In the genomic region with DNA sequence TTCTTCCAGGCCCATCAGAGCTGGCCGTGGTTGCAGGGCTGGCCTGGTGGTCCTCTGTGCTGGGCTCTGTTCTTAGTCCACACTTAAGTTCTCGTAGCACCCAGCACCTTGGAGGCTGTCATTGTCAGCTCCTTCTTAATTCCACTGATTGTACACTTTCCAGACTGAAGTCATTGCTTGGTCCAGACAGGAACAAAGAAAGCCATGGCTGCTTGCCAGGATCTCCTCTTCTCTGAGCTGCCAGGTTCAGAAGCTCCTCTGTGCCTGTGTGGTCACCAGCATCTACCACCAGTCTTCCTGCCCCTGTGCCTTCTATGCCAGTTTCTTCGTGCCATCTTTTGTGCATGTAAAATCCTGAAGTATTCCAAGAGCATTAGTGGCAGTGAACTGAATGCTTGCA, we compare ENCODE assay signal across 25 cellular contexts. TPM values are rescaled to one million over a fixed set of nuclear protein-coding genes. Genes with fewer than 3 reads are reported as not detected.
DNase-seq lines count a peak whose midpoint lies in the region; ATAC-seq, FAIRE-seq and TF ChIP-seq lines count a peak whose summit lies in the region.
"Had no signal": no experiment of that assay in that cellular context is flagged by ENCODE, and none has a peak within 500 bp of the region (broad histone marks: within the 10 kb centered on the region; RNA-seq: fewer than 3 reads in every experiment).

No MANE protein-coding gene starts in this region.

- intact Hi-C loops in heart left ventricle (cut with DNase I): no loop called here

- FAIRE-seq in bronchial epithelial cell (lab: Jason Lieb, UNC): no peak
- FAIRE-seq: GM12892 had no signal

- H3K4me1 ChIP-seq in heart left ventricle (peaks cover 0 to 35% (median 16%) of the 10 kb centered on the region in 12 donors), right atrium auricular region (peaks cover 0 to 31% of the 10 kb centered on the region in 2 donors)

- TF ChIP-seq CTCF in heart left ventricle (IDR thresholded peaks at IDR 0.05) (no peak), right atrium auricular region (IDR thresholded peaks at IDR 0.05) (no peak), bronchial epithelial cell (IDR thresholded peaks at IDR 0.05; ENCODE audit: insufficient read depth, low read length, severe bottlenecking) (no peak)

- DNase-seq in heart left ventricle (peak in 3 of 5 donors; percentile 46 to 71 (median 65)), right atrium auricular region (ENCODE audit: low spot score) (no peak), NCI-H2029 (lab: John Stamatoyannopoulos, UW) (peak; percentile 57), bronchial epithelial cell (ENCODE audit: low read depth) (peak; percentile 28), mucosa of gallbladder (ENCODE audit: low spot score) (peak; percentile 79), NCI-H748 treated with DMSO at 0.1 percent for 48 hours (lab: John Stamatoyannopoulos, UW) (no peak), ureter (ENCODE audit: low spot score) (no peak)
- no peak for DNase-seq in stimulated activated CD4-positive, alpha-beta T cell treated with anti-CD3 and anti-CD28 coated beads, Interleukin-12 subunit alpha, Interleukin-12 subunit beta, amount 100 ng/mL, for 4 hours
- DNase-seq: activated naive CD4-positive, alpha-beta T cell treated with anti-CD3 and anti-CD28 coated beads, Interleukin-2, amount 50 U/mL, for 16 hours; central memory CD4-positive, alpha-beta T cell; H9; head of caudate nucleus; NCI-H1105 had no signal

- H3K4me3 ChIP-seq in heart left ventricle: no peak overlapping the region
- H3K4me3 ChIP-seq in right atrium auricular region: no peak overlapping the region
- no peak overlapping the region for H3K4me3 ChIP-seq in bronchial epithelial cell (ENCODE audit: low read depth, low read length)
- H3K4me3 ChIP-seq: dorsolateral prefrontal cortex, smooth muscle cell, vagina had no signal

- TF ChIP-seq POLR2A in heart left ventricle (IDR thresholded peaks at IDR 0.05): no peak

- peak in 2 of 4 donors; percentile 9 to 11 for ATAC-seq in heart left ventricle
- ATAC-seq: natural killer cell treated with Interleukin-12 subunit alpha and Interleukin-12 subunit beta and Interleukin-15 and Interleukin-18, amount 100 ng/mL, for 72 hours; SK-N-SH treated with all-trans-retinoic acid at 6 μM for 48 hours; WTC11 had no signal

- H3K36me3 ChIP-seq in heart left ventricle (no peaks in the 10 kb centered on the region), right atrium auricular region (no peaks in the 10 kb centered on the region), bronchial epithelial cell (ENCODE audit: control insufficient read depth, insufficient read depth, low read length) (no peaks in the 10 kb centered on the region)
- H3K36me3 ChIP-seq: vagina had no signal

- no peaks in the 10 kb centered on the region for H3K9me3 ChIP-seq in heart left ventricle
- no peaks in the 10 kb centered on the region for H3K9me3 ChIP-seq in right atrium auricular region
- H3K9me3 ChIP-seq: vagina had no signal

- peaks cover 0 to 3% (median 0%) of the 10 kb centered on the region in 9 donors for H3K27me3 ChIP-seq in heart left ventricle
- no peaks in the 10 kb centered on the region for H3K27me3 ChIP-seq in right atrium auricular region
- H3K27me3 ChIP-seq in bronchial epithelial cell (ENCODE audit: control insufficient read depth, insufficient read depth, low read length): peaks cover 16% of the 10 kb centered on the region
- H3K27me3 ChIP-seq: vagina had no signal

- WGBS in heart left ventricle, 4 donors: 34 to 42% (median 37%) methylated on average over 3 of the region's 3 CpGs

- no peak overlapping the region for H3K27ac ChIP-seq in heart left ventricle
- H3K27ac ChIP-seq in right atrium auricular region: no peak overlapping the region
- H3K27ac ChIP-seq: dorsolateral prefrontal cortex, vagina had no signal

RNA-seq across cellular contexts. Expression of a gene that starts 39.5 kb away (rescaled TPM):
- total RNA-seq in heart left ventricle (100 to 1,000 TPM in 1 of 9 donors, 10 to 100 TPM in 8; 41.7 to 128 (median 66.6) TPM), right atrium auricular region (100 to 1,000 TPM in 1 of 2 donors, 10 to 100 TPM in 1; 83.3 to 180 TPM), bronchial epithelial cell (19.0 and 26.9 TPM in 2 replicates), mucosa of gallbladder (69.3 TPM), ureter (58.2 TPM)
- polyA plus RNA-seq in heart left ventricle: 10 to 100 TPM; 23.9 to 29.5 TPM

RNA-seq across cellular contexts. Expression of a gene that starts 51.8 kb away (rescaled TPM):
- total RNA-seq in heart left ventricle (under 1 TPM in 5 of 9 donors, not detected in 4; 0.07 to 0.23 (median 0.09) TPM), right atrium auricular region (under 1 TPM in 1 of 2 donors, not detected in 1; 0.15 TPM), bronchial epithelial cell (not detected in 2 replicates), mucosa of gallbladder (0.17 TPM), ureter (0.18 TPM)
- polyA plus RNA-seq in heart left ventricle: under 1 TPM in 1 of 2 donors, not detected in 1; 0.11 TPM
- total RNA-seq: A673; Daoy; LHCN-M2; natural killer cell treated with Interleukin-12 subunit alpha and Interleukin-12 subunit beta and Interleukin-15 and Interleukin-18, amount 100 ng/mL, for 72 hours; NCI-H460; osteoblast; vagina had no signal
- polyA plus RNA-seq: smooth muscle cell had no signal

Comparison
In these comparisons a context has a peak if more than half of its experiments do, and no peak if none do; other contexts are left out.
1. DNase-seq: peak in heart left ventricle (3 of 5), NCI-H2029 (single experiment), bronchial epithelial cell (single experiment) and mucosa of gallbladder (single experiment); none in right atrium auricular region (single experiment), NCI-H748 treated with DMSO at 0.1 percent for 48 hours (single experiment), stimulated activated CD4-positive, alpha-beta T cell treated with anti-CD3 and anti-CD28 coated beads, Interleukin-12 subunit alpha, Interleukin-12 subunit beta, amount 100 ng/mL, for 4 hours (single experiment) and ureter (single experiment).